2 cellular contexts compared by ENCODE assay signal in the genomic region with DNA sequence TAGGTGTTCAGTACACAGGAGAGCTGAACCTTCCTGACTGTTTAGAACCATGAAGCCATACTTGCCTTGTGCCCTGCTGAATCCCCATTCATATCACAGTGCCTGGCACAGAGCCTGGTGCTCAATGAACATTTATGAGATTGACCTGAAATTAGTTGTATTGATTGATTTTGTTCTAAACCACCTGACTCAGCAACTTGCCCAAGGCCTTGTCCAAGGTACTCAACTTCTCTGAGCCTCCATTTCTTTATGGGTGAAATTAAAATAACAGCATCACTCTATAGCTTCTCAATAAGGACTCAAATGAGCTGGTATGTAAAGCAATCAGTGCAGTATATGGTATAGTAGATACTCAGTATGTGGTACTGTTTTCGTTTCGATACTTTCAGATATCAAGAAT.
TF ChIP-seq lines count a peak whose summit lies in the region.

No MANE protein-coding gene starts in this region.

TF ChIP-seq in A549, 52 proteins besides CTCF, POLR2A, EP300 and RAD21 (continued from another document):
- TF ChIP-seq, protein P1, sequence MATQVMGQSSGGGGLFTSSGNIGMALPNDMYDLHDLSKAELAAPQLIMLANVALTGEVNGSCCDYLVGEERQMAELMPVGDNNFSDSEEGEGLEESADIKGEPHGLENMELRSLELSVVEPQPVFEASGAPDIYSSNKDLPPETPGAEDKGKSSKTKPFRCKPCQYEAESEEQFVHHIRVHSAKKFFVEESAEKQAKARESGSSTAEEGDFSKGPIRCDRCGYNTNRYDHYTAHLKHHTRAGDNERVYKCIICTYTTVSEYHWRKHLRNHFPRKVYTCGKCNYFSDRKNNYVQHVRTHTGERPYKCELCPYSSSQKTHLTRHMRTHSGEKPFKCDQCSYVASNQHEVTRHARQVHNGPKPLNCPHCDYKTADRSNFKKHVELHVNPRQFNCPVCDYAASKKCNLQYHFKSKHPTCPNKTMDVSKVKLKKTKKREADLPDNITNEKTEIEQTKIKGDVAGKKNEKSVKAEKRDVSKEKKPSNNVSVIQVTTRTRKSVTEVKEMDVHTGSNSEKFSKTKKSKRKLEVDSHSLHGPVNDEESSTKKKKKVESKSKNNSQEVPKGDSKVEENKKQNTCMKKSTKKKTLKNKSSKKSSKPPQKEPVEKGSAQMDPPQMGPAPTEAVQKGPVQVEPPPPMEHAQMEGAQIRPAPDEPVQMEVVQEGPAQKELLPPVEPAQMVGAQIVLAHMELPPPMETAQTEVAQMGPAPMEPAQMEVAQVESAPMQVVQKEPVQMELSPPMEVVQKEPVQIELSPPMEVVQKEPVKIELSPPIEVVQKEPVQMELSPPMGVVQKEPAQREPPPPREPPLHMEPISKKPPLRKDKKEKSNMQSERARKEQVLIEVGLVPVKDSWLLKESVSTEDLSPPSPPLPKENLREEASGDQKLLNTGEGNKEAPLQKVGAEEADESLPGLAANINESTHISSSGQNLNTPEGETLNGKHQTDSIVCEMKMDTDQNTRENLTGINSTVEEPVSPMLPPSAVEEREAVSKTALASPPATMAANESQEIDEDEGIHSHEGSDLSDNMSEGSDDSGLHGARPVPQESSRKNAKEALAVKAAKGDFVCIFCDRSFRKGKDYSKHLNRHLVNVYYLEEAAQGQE (IDR thresholded peaks at IDR 0.05) = peak; percentile 56; the same call in 1 of the 2 replicates
- peak; percentile 76 for TF ChIP-seq MAFK (IDR thresholded peaks at IDR 0.05; ENCODE audit: partially characterized antibody)
TF ChIP-seq in A549: peak in this region for 2.

TF ChIP-seq in Ishikawa, 13 proteins besides CTCF, POLR2A, EP300 and RAD21:
- TF ChIP-seq, protein P1 (IDR thresholded peaks at IDR 0.05; ENCODE audit: low read depth) = peak; percentile 80
- TF ChIP-seq FOXM1 (IDR thresholded peaks at IDR 0.05; ENCODE audit: borderline replicate concordance, low read depth) = no peak
